ENCODE assay signal across 12 cellular contexts in genomic region chr3:108806316-108806715, GRCh38. TPM values are rescaled to one million over a fixed set of nuclear protein-coding genes. Genes with fewer than 3 reads are reported as not detected.
A peak's percentile ranks its signal among the peaks of the same experiment; 100 is the strongest.
DNase-seq lines count a peak whose midpoint lies in the region; ATAC-seq, FAIRE-seq and TF ChIP-seq lines count a peak whose summit lies in the region.
"Had no signal": no experiment of that assay in that cellular context is flagged by ENCODE, and none has a peak within 500 bp of the region (broad histone marks: within the 10 kb centered on the region; RNA-seq: fewer than 3 reads in every experiment).

No MANE protein-coding gene starts in this region.

- H3K36me3 Mint-ChIP-seq in T-helper 17 cell (ENCODE audit: low read depth) = peaks cover 2% of the 10 kb centered on the region

- peak; percentile 61 for ATAC-seq in GM21515 (IDR thresholded peaks at IDR 0.05; ENCODE audit: unreplicated experiment)
- ATAC-seq in T-helper 17 cell = peak; percentile 94
- ATAC-seq in mucosa of descending colon = peak; percentile 74
- ATAC-seq: psoas muscle had no signal

- peaks cover 8% of the 10 kb centered on the region for H3K4me1 Mint-ChIP-seq in T-helper 17 cell

- peaks cover 4% of the 10 kb centered on the region for H3K4me1 ChIP-seq in mucosa of descending colon (ENCODE audit: low read depth)
- H3K4me1 ChIP-seq: esophagus squamous epithelium, psoas muscle had no signal

- H3K9me3 ChIP-seq in T-helper 17 cell (ENCODE audit: control insufficient read depth, low read length, poor library complexity, severe bottlenecking) = no peaks in the 10 kb centered on the region
- no peaks in the 10 kb centered on the region for H3K9me3 ChIP-seq in mucosa of descending colon
- H3K9me3 ChIP-seq: esophagus squamous epithelium, psoas muscle had no signal

- H3K27ac Mint-ChIP-seq in T-helper 17 cell = peak overlapping the region; percentile 77

- FAIRE-seq in GM19239 (lab: Jason Lieb, UNC) = no peak

- no peaks in the 10 kb centered on the region for H3K36me3 ChIP-seq in mucosa of descending colon (ENCODE audit: low read depth)
- H3K36me3 ChIP-seq: esophagus squamous epithelium had no signal

- peak; percentile 15 for DNase-seq in NK-92 treated with Interleukin-12 subunit alpha and Interleukin-12 subunit beta, amount 100 ng/mL, for 24 hours (lab: John Stamatoyannopoulos, UW)
- no peak for DNase-seq in NK-92 (lab: John Stamatoyannopoulos, UW; ENCODE audit: unreplicated experiment)
- DNase-seq in T-helper 17 cell = no peak
- DNase-seq in mucosa of descending colon = no peak
- no peak for DNase-seq in GM19239 (ENCODE audit: insufficient read length, low spot score)
- DNase-seq in GM13976 (ENCODE audit: low spot score) = no peak
- DNase-seq in dedifferentiated amniotic fluid mesenchymal stem cell (ENCODE audit: extremely low spot score) = no peak
- DNase-seq: esophagus squamous epithelium, midbrain, NCI-H2227 treated with DMSO at 0.1 percent for 48 hours, psoas muscle had no signal

- in situ Hi-C loops in GM13976 (cut with MboI; ENCODE audit: low sequenced_read_pairs, unreplicated experiment) = no loop called here

- intact Hi-C loops in mucosa of descending colon (cut with DNase I, micrococcal nuclease) = no loop called here

- no peaks in the 10 kb centered on the region for H3K27me3 Mint-ChIP-seq in T-helper 17 cell

- H3K4me3 ChIP-seq in mucosa of descending colon = no peak overlapping the region
- H3K4me3 ChIP-seq: esophagus squamous epithelium, psoas muscle had no signal

- TF ChIP-seq CTCF in mucosa of descending colon (IDR thresholded peaks at IDR 0.05) = no peak
- no peak for TF ChIP-seq CTCF in GM13976 (IDR thresholded peaks at IDR 0.05; ENCODE audit: borderline replicate concordance, control extremely low read depth, extremely low read depth, insufficient read depth, missing control alignments)

- no peak overlapping the region for H3K4me3 Mint-ChIP-seq in T-helper 17 cell

RNA-seq across cellular contexts. Expression of gene TRAT1, which starts 16.3 kb away (rescaled TPM):
- total RNA-seq in T-helper 17 cell (100 to 1,000 TPM in 1 of 2 donors, 10 to 100 TPM in 1; 87.0 to 100 TPM), mucosa of descending colon (1 to 10 TPM in 1 of 3 donors, under 1 TPM in 2; 0.60 to 1.3 (median 0.78) TPM)

RNA-seq across cellular contexts. Expression of gene RETNLB, which starts 49.1 kb away (rescaled TPM):
- total RNA-seq in T-helper 17 cell = not detected
- total RNA-seq in mucosa of descending colon = 100 to 1,000 TPM in 1 of 3 donors, 10 to 100 TPM in 2; 17.1 to 136 (median 51.3) TPM
- total RNA-seq: esophagus squamous epithelium, psoas muscle had no signal

Comparison
In these comparisons a context has a peak if more than half of its experiments do, and no peak if none do; other contexts are left out.
1. RNA of gene TRAT1, which starts 16.3 kb away (total RNA-seq): 87.0 to 100 TPM in T-helper 17 cell; 0.60 to 1.3 TPM in mucosa of descending colon; every median in the first group is over 10 times any median in the second.
2. RNA of gene RETNLB, which starts 49.1 kb away (total RNA-seq): 17.1 to 136 TPM in mucosa of descending colon; not detected in T-helper 17 cell; every median in the first group is over 10 times any median in the second.
3. Peak in every context shown above with its lines, with median percentiles within 50 percentile points of each other: ATAC-seq.